1 cellular context compared by ENCODE assay signal in the genomic region with DNA sequence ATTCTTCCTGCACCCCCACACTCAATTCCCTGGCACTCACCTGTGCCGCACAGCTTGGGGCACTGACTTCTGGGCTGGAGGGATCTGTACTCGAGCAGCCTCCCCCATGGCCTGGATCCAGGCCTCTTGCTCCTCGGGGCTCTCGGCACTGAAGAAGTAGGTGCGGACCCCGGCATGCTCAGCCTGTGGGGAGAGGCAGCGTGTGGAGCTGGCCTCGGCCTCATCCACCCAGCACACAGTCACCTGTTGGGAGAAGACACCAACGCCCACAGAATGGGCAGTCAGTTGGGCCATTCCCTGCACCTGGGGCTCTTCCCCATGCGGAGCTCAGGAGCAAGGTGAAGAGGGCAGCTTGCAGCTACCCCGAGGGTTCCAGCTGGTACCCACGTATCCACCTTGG.
TF ChIP-seq lines count a peak whose summit lies in the region.

No MANE protein-coding gene starts in this region.

TF ChIP-seq in liver, 16 proteins besides CTCF, POLR2A, EP300 and RAD21 (continued from another document):
- TF ChIP-seq, protein P1, sequence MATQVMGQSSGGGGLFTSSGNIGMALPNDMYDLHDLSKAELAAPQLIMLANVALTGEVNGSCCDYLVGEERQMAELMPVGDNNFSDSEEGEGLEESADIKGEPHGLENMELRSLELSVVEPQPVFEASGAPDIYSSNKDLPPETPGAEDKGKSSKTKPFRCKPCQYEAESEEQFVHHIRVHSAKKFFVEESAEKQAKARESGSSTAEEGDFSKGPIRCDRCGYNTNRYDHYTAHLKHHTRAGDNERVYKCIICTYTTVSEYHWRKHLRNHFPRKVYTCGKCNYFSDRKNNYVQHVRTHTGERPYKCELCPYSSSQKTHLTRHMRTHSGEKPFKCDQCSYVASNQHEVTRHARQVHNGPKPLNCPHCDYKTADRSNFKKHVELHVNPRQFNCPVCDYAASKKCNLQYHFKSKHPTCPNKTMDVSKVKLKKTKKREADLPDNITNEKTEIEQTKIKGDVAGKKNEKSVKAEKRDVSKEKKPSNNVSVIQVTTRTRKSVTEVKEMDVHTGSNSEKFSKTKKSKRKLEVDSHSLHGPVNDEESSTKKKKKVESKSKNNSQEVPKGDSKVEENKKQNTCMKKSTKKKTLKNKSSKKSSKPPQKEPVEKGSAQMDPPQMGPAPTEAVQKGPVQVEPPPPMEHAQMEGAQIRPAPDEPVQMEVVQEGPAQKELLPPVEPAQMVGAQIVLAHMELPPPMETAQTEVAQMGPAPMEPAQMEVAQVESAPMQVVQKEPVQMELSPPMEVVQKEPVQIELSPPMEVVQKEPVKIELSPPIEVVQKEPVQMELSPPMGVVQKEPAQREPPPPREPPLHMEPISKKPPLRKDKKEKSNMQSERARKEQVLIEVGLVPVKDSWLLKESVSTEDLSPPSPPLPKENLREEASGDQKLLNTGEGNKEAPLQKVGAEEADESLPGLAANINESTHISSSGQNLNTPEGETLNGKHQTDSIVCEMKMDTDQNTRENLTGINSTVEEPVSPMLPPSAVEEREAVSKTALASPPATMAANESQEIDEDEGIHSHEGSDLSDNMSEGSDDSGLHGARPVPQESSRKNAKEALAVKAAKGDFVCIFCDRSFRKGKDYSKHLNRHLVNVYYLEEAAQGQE (IDR thresholded peaks at IDR 0.05), result no peak
